1 cellular context compared by ENCODE assay signal in genomic region chr2:100106460-100106859, GRCh38.
A peak's percentile ranks its signal among the peaks of the same experiment; 100 is the strongest.
TF ChIP-seq lines count a peak whose summit lies in the region.

No MANE protein-coding gene starts in this region.

TF ChIP-seq in GM23338, 12 proteins besides CTCF, POLR2A, EP300 and RAD21 (continued from another document):
- TF ChIP-seq, protein P1, sequence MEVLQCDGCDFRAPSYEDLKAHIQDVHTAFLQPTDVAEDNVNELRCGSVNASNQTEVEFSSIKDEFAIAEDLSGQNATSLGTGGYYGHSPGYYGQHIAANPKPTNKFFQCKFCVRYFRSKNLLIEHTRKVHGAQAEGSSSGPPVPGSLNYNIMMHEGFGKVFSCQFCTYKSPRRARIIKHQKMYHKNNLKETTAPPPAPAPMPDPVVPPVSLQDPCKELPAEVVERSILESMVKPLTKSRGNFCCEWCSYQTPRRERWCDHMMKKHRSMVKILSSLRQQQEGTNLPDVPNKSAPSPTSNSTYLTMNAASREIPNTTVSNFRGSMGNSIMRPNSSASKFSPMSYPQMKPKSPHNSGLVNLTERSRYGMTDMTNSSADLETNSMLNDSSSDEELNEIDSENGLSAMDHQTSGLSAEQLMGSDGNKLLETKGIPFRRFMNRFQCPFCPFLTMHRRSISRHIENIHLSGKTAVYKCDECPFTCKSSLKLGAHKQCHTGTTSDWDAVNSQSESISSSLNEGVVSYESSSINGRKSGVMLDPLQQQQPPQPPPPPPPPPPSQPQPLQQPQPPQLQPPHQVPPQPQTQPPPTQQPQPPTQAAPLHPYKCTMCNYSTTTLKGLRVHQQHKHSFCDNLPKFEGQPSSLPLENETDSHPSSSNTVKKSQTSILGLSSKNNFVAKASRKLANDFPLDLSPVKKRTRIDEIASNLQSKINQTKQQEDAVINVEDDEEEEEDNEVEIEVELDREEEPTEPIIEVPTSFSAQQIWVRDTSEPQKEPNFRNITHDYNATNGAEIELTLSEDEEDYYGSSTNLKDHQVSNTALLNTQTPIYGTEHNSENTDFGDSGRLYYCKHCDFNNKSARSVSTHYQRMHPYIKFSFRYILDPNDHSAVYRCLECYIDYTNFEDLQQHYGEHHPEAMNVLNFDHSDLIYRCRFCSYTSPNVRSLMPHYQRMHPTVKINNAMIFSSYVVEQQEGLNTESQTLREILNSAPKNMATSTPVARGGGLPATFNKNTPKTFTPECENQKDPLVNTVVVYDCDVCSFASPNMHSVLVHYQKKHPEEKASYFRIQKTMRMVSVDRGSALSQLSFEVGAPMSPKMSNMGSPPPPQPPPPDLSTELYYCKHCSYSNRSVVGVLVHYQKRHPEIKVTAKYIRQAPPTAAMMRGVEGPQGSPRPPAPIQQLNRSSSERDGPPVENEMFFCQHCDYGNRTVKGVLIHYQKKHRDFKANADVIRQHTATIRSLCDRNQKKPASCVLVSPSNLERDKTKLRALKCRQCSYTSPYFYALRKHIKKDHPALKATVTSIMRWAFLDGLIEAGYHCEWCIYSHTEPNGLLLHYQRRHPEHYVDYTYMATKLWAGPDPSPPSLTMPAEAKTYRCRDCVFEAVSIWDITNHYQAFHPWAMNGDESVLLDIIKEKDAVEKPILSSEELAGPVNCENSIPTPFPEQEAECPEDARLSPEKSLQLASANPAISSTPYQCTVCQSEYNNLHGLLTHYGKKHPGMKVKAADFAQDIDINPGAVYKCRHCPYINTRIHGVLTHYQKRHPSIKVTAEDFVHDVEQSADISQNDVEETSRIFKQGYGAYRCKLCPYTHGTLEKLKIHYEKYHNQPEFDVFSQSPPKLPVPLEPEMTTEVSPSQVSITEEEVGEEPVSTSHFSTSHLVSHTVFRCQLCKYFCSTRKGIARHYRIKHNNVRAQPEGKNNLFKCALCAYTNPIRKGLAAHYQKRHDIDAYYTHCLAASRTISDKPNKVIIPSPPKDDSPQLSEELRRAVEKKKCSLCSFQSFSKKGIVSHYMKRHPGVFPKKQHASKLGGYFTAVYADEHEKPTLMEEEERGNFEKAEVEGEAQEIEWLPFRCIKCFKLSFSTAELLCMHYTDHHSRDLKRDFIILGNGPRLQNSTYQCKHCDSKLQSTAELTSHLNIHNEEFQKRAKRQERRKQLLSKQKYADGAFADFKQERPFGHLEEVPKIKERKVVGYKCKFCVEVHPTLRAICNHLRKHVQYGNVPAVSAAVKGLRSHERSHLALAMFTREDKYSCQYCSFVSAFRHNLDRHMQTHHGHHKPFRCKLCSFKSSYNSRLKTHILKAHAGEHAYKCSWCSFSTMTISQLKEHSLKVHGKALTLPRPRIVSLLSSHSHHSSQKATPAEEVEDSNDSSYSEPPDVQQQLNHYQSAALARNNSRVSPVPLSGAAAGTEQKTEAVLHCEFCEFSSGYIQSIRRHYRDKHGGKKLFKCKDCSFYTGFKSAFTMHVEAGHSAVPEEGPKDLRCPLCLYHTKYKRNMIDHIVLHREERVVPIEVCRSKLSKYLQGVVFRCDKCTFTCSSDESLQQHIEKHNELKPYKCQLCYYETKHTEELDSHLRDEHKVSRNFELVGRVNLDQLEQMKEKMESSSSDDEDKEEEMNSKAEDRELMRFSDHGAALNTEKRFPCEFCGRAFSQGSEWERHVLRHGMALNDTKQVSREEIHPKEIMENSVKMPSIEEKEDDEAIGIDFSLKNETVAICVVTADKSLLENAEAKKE (CRISPR knock-in tag; IDR thresholded peaks at IDR 0.05) = 0 out of 2 replicates have a peak, but pooled peaks have one; percentile 17
- no peak for TF ChIP-seq JUNB (IDR thresholded peaks at IDR 0.05; ENCODE audit: unreplicated experiment)
- no peak for TF ChIP-seq STAT1 (IDR thresholded peaks at IDR 0.05; ENCODE audit: unreplicated experiment)
